In genomic region chr10:26335574-26336093, GRCh38 we compare ENCODE assay signal across 8 cellular contexts.
DNase-seq lines count a peak whose midpoint lies in the region; ATAC-seq, FAIRE-seq and TF ChIP-seq lines count a peak whose summit lies in the region.

No MANE protein-coding gene starts in this region.

- peaks cover 5% of the 10 kb centered on the region; the same call in 1 of the 3 replicates for H3K4me1 ChIP-seq in A549

- FAIRE-seq in A549 (lab: Jason Lieb, UNC): no peak

- peak overlapping the region; percentile 59 for H3K4me2 ChIP-seq in A549

- no peaks in the 10 kb centered on the region for H3K27me3 Mint-ChIP-seq in activated naive CD8-positive, alpha-beta T cell

- peaks cover 18% of the 10 kb centered on the region; the same call in 1 of the 3 replicates for H3K9me3 ChIP-seq in A549

- ATAC-seq in A549 (peak in 1 of 2 experiments; percentile 46; a peak in 2 of 6 replicates), GM18909 (IDR thresholded peaks at IDR 0.05; ENCODE audit: poor library complexity, unreplicated experiment) (peak; percentile 56), HG03045 (IDR thresholded peaks at IDR 0.05; ENCODE audit: unreplicated experiment) (peak; percentile 53), left lobe of liver (no peak)

- peaks cover 9% of the 10 kb centered on the region for H3K4me1 Mint-ChIP-seq in activated naive CD8-positive, alpha-beta T cell (ENCODE audit: low read depth)

- H3K27ac ChIP-seq in A549 (peak overlapping the region; percentile 60 to 89), caudate nucleus (ENCODE audit: low read depth, low read length) (no peak overlapping the region)

- 56% methylated on average over 6 of the region's 6 CpGs for WGBS in A549 (ENCODE audit: missing lambda C conversion rate)

- peak overlapping the region; percentile 82 for H3K4me3 Mint-ChIP-seq in activated naive CD8-positive, alpha-beta T cell

- TF ChIP-seq POLR2A in A549 (IDR thresholded peaks at IDR 0.05; ENCODE audit: low read length): no peak

- peak overlapping the region; percentile 31 for H3K27ac Mint-ChIP-seq in activated naive CD8-positive, alpha-beta T cell

- no peak for TF ChIP-seq RAD21 in A549 (conservative IDR thresholded peaks at IDR 0.05 in 1 of 2, IDR thresholded peaks at IDR 0.05 in 1 of 2)

- no peak for TF ChIP-seq CTCF in A549 (IDR thresholded peaks at IDR 0.05)

- CTCF ChIA-PET in A549 (lab: Yijun Ruan, JAX): interaction anchor here (0.6 to 11.9 kb wide), 34 partner anchors 12 to 1024 kb away, joined by 3 to 158 read pairs (median 4); no protein-coding TSS in a partner anchor

- H3K4me3 ChIP-seq in A549: no peak overlapping the region

- no peaks in the 10 kb centered on the region for H3K9me3 Mint-ChIP-seq in activated naive CD8-positive, alpha-beta T cell (ENCODE audit: low read depth)

- H3K36me3 Mint-ChIP-seq in activated naive CD8-positive, alpha-beta T cell: peaks cover 2% of the 10 kb centered on the region

- DNase-seq in A549 (ENCODE audit: low read depth in 1 of 2, low spot score in 1 of 2) (no peak), globus pallidus (ENCODE audit: low spot score) (no peak), left lobe of liver (ENCODE audit: low spot score) (no peak), caudate nucleus (lab: John Stamatoyannopoulos, UW) (no peak)
- no peak for DNase-seq in NK-92 treated with Interleukin-12 subunit alpha and Interleukin-12 subunit beta, amount 100 ng/mL, for 24 hours (lab: John Stamatoyannopoulos, UW)

- no peak for TF ChIP-seq EP300 in A549 (IDR thresholded peaks at IDR 0.05)

- POLR2A ChIA-PET in A549 (lab: Yijun Ruan, JAX): interaction anchor here (0.6 to 0.8 kb wide), 2 partner anchors 221 to 468 kb away, joined by 3 to 5 read pairs; no protein-coding TSS in a partner anchor

TF ChIP-seq in A549, 52 proteins besides CTCF, POLR2A, EP300 and RAD21:
- TF ChIP-seq BHLHE40 (IDR thresholded peaks at IDR 0.05; ENCODE audit: low read depth, low read length) (no peak), EHF (CRISPR knock-in tag; IDR thresholded peaks at IDR 0.05) (no peak), MAX (IDR thresholded peaks at IDR 0.05) (peak; percentile 36; the same call in 1 of the 2 replicates), PHF8 (IDR thresholded peaks at IDR 0.05; ENCODE audit: borderline replicate concordance, low read depth) (no peak), RNF2 (IDR thresholded peaks at IDR 0.05; ENCODE audit: borderline replicate concordance, low read depth) (no peak), TP53 (CRISPR knock-in tag; IDR thresholded peaks at IDR 0.05) (no peak), CHD4 (IDR thresholded peaks at IDR 0.05; ENCODE audit: borderline replicate concordance) (no peak), REST (IDR thresholded peaks at IDR 0.05) (peak; percentile 43; the same call in 1 of the 2 replicates)
